Comparison of ENCODE assay signal across 8 cellular contexts in the genomic region with DNA sequence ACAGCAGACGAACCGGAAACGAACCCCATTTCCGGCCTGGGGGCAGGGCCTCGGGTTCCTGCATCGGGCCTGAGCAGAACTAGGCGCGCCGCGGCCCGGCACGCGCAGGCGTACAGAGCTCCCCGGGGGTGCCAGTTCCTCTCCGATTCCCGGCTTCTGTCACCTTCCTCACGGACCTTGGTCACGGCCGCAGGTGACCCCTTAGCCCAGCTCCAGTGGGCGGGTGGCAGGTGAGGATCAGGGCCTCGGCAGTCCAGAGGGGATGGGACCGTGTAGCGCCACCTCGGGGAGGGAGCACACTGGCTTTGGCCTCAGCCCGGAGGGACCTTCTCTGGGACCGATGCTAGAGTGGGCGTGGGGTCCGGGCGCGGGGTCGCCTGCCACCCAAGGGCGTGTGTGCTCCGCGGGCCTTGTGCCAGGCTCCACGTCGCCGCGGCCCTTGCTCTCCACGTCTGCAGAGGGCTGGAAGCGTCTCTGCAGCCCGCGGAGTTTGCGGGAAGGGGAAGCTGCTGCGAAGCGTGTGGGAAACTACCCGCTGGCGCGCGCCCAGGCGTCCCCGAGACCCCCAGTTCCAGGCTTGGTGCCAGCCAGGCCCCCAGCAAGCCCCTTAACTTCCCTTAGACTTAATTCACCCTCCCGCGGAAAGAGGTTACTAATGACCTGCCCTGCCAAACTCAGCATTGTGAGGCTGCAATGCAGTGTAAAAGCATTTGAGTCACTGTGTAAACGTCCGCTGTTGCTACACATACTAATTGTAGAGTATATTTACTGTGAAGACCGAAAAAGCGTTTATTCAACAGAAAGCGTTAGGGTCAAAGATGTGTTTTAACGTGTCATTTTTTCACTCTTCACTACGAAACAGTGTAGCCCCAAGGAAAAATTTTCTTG. TPM values are rescaled to one million over a fixed set of nuclear protein-coding genes. Genes with fewer than 3 reads are reported as not detected.
DNase-seq lines count a peak whose midpoint lies in the region; ATAC-seq, FAIRE-seq and TF ChIP-seq lines count a peak whose summit lies in the region.

A gene (plus strand): TSS at position 48 of the 888 bp plus-strand sequence. CDS start 7,930 bp downstream, outside the sequence.

- H3K9me3 ChIP-seq in AG04450 (ENCODE audit: control insufficient read depth, insufficient read depth, low read length) (peaks cover 13% of the 10 kb centered on the region; the same call in 1 of the 2 replicates), kidney (ENCODE audit: control insufficient read depth in 1 of 2, low read length in 2 of 2) (no peaks in the 10 kb centered on the region)

- POLR2A ChIA-PET in AG04450 (lab: Yijun Ruan, JAX): interaction anchor here (0.6 kb wide), 1 partner anchor 178 kb away, joined by 3 read pairs; a partner anchor contains a TSS

- CTCF ChIA-PET in AG04450 (lab: Charles Lee): interaction anchor here (0.6 to 3.6 kb wide), 2 partner anchors 44 to 213 kb away, joined by 3 to 13 read pairs; no protein-coding TSS in a partner anchor

- H3K27ac ChIP-seq in AG04450 (ENCODE audit: low read depth, low read length): peak within 1 kb of the TSS; percentile 88
- peak within 1 kb of the TSS; percentile 81 to 88 for H3K27ac ChIP-seq in kidney (ENCODE audit: low read depth in 2 of 2, low read length in 2 of 2)

- peak within 1 kb of the TSS; percentile 71 to 89 for H3K9ac ChIP-seq in kidney (ENCODE audit: low read length in 2 of 2)

- H3K36me3 ChIP-seq in kidney (ENCODE audit: control insufficient read depth in 1 of 2, insufficient read depth in 2 of 2, low read length in 2 of 2): no peaks in the 10 kb centered on the region

- FAIRE-seq in kidney (lab: Jason Lieb, UNC): no peak

- H3K4me3 ChIP-seq in AG04450 (ENCODE audit: low read depth, low read length) (peak within 1 kb of the TSS; percentile 99), kidney (ENCODE audit: low read length in 2 of 2) (peak within 1 kb of the TSS; percentile 93 to 95)

- ATAC-seq in GM18858 (IDR thresholded peaks at IDR 0.05; ENCODE audit: unreplicated experiment) (peak; percentile 58), HG03095 (IDR thresholded peaks at IDR 0.05; ENCODE audit: unreplicated experiment) (peak; percentile 74)
- ATAC-seq in activated CD4-positive, CD25-positive, alpha-beta regulatory T cell treated with anti-CD3 and anti-CD28 coated beads, Interleukin-2, amount 50 U/mL, for 24 hours: peak; percentile 82 to 83

- no peaks in the 10 kb centered on the region for H3K27me3 ChIP-seq in AG04450 (ENCODE audit: control insufficient read depth, insufficient read depth, low read length)

- intact Hi-C loops in kidney (cut with DNase I): no loop called here

- TF ChIP-seq CTCF in AG04450 (IDR thresholded peaks at IDR 0.05; ENCODE audit: low read depth, low read length): peak; percentile 54
- TF ChIP-seq CTCF in kidney (IDR thresholded peaks at IDR 0.05; ENCODE audit: borderline replicate concordance, extremely low read depth, insufficient read depth): no peak

- DNase-seq in AG04450 (ENCODE audit: low read depth, low spot score) (peak; percentile 55), NCI-H446 (lab: John Stamatoyannopoulos, UW) (peak; percentile 82 to 95), cerebellar cortex (ENCODE audit: low spot score) (peak; percentile 94), kidney (peak; percentile 96)
- peak; percentile 86 to 90 for DNase-seq in stimulated activated CD4-positive, alpha-beta T cell treated with anti-CD3 and anti-CD28 coated beads, Interleukin-15, amount 100 ng/mL, for 48 hours (ENCODE audit: low read depth in 2 of 2)

- H3K4me1 ChIP-seq in kidney (ENCODE audit: control insufficient read depth in 1 of 2, insufficient read depth in 1 of 2, low read depth in 1 of 2, low read length in 2 of 2): peaks cover 20 to 24% of the 10 kb centered on the region in 2 donors

RNA-seq across cellular contexts. Expression of the gene that starts here (rescaled TPM):
- polyA plus RNA-seq in AG04450 (2011; rRNA removed): 41.7 and 56.0 TPM in 2 replicates
- polyA minus RNA-seq in AG04450 (2011; rRNA and poly(A)+ RNA removed): 70.8 and 94.8 TPM in 2 replicates
- 104 TPM for total RNA-seq in kidney
- polyA plus RNA-seq in kidney (ENCODE audit: insufficient read depth, low read depth, low replicate concordance): 81.6 TPM

Comparison
In these comparisons a context has a peak if more than half of its experiments do, and no peak if none do; other contexts are left out.
1. Peak in every context shown above with its lines: DNase-seq, ATAC-seq, H3K4me3 ChIP-seq and H3K27ac ChIP-seq.